ENCODE assay signal across 18 cellular contexts in the genomic region with DNA sequence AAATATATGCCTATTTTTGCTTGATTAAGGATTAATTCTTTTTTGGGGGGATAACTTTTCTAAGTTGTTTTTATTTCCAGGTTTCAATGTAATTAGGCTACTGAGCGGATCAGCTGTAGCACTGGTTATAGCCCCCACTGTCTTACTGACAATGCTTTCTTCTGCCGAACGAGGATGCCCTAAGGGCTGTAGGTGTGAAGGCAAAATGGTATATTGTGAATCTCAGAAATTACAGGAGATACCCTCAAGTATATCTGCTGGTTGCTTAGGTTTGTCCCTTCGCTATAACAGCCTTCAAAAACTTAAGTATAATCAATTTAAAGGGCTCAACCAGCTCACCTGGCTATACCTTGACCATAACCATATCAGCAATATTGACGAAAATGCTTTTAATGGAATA. TPM values are rescaled to one million over a fixed set of nuclear protein-coding genes. Genes with fewer than 3 reads are reported as not detected.
DNase-seq lines count a peak whose midpoint lies in the region; TF ChIP-seq lines count a peak whose summit lies in the region.
"Had no signal": no experiment of that assay in that cellular context is flagged by ENCODE, and none has a peak within 500 bp of the region (broad histone marks: within the 10 kb centered on the region; RNA-seq: fewer than 3 reads in every experiment).

No MANE protein-coding gene starts in this region.

- H3K4me2 ChIP-seq in osteoblast (ENCODE audit: insufficient read depth, low read length): no peak overlapping the region

- H3K27me3 Mint-ChIP-seq in brain: peaks cover 9% of the 10 kb centered on the region

- peaks cover 55% of the 10 kb centered on the region for H3K4me1 Mint-ChIP-seq in brain

- H3K4me3 Mint-ChIP-seq in brain: peak overlapping the region; percentile 87 to 92 (median 89)

- H3K4me3 ChIP-seq in iPS-18a (ENCODE audit: low read length): peak overlapping the region; percentile 57
- H3K4me3 ChIP-seq in osteoblast (ENCODE audit: insufficient read depth, low read length): no peak overlapping the region

- in situ Hi-C loops in G401 (cut with HindIII; ENCODE audit: low sequenced_read_pairs): no loop called here

- DNase-seq in G401 (ENCODE audit: low spot score): peak; percentile 67
- DNase-seq in osteoblast (ENCODE audit: insufficient read length, low spot score, missing footprints): peak; percentile 34
- no peak for DNase-seq in NCI-H774 (lab: John Stamatoyannopoulos, UW)
- DNase-seq in SW480 (ENCODE audit: low spot score): no peak
- DNase-seq in DMS153 treated with DMSO at 0.1 percent for 48 hours (lab: John Stamatoyannopoulos, UW; ENCODE audit: unreplicated experiment): no peak
- DNase-seq in HK-2 (ENCODE audit: unreplicated experiment): no peak
- DNase-seq: AML-193, GF-D8, NCI-H1105, NCI-H510A, NCI-H748 treated with DMSO at 0.1 percent for 48 hours, OCI-M1, Right ventricle myocardium superior had no signal

- H3K27me3 ChIP-seq in iPS-18a (ENCODE audit: control insufficient read depth, insufficient read depth, low read length) (peaks cover 42% of the 10 kb centered on the region), osteoblast (ENCODE audit: insufficient read depth, low read length) (peaks cover 10% of the 10 kb centered on the region)

- no peaks in the 10 kb centered on the region for H3K9me3 Mint-ChIP-seq in brain

- H3K27ac ChIP-seq in iPS-18a (ENCODE audit: low read length): no peak overlapping the region
- no peak overlapping the region for H3K27ac ChIP-seq in osteoblast (ENCODE audit: low read depth, low read length)
- H3K27ac ChIP-seq: 22Rv1, C4-2B had no signal

- H3K9me3 ChIP-seq in iPS-18a (ENCODE audit: control insufficient read depth, low read depth, low read length) (no peaks in the 10 kb centered on the region), osteoblast (ENCODE audit: low read depth, low read length) (no peaks in the 10 kb centered on the region)

- no peaks in the 10 kb centered on the region for H3K79me2 ChIP-seq in osteoblast (ENCODE audit: insufficient read depth, low read length)

- TF ChIP-seq CTCF in brain (conservative IDR thresholded peaks at IDR 0.05) (no peak), osteoblast (IDR thresholded peaks at IDR 0.05; ENCODE audit: extremely low read depth, low read depth, low read length) (no peak)

- peak overlapping the region in 3 of 5 experiments; percentile 20 to 73 (median 67) for H3K27ac Mint-ChIP-seq in brain

- H2AFZ ChIP-seq in osteoblast (ENCODE audit: low read length): no peak overlapping the region

- no peaks in the 10 kb centered on the region for H3K36me3 ChIP-seq in iPS-18a (ENCODE audit: control insufficient read depth, low read depth, low read length)
- H3K36me3 ChIP-seq in osteoblast (ENCODE audit: insufficient read depth, low read length): no peaks in the 10 kb centered on the region

- H4K20me1 ChIP-seq in osteoblast (ENCODE audit: insufficient read depth, low read length): no peaks in the 10 kb centered on the region

- H3K4me1 ChIP-seq in iPS-18a (ENCODE audit: control insufficient read depth, low read depth, low read length): peaks cover 46% of the 10 kb centered on the region
- no peaks in the 10 kb centered on the region for H3K4me1 ChIP-seq in osteoblast (ENCODE audit: insufficient read depth, low read length)

- no peak overlapping the region for H3K9ac ChIP-seq in iPS-18a (ENCODE audit: low read length)

- no peaks in the 10 kb centered on the region for H3K36me3 Mint-ChIP-seq in brain

RNA-seq across cellular contexts. Expression of a gene that starts 1.0 kb away (rescaled TPM):
- not detected in 2 replicates for total RNA-seq in G401 (2014; rRNA removed; shearing (Covaris generic))
- polyA plus RNA-seq in brain (ENCODE audit: insufficient read depth, low read depth, low replicate concordance): 0.85 TPM
- not detected in 2 replicates for total RNA-seq in osteoblast
- total RNA-seq: Daoy, Right ventricle myocardium superior had no signal

Comparison
In these comparisons a context has a peak if more than half of its experiments do, and no peak if none do; other contexts are left out.
1. DNase-seq: peak in G401 (single experiment) and osteoblast (single experiment); none in NCI-H774 (single experiment), SW480 (single experiment), DMS153 treated with DMSO at 0.1 percent for 48 hours (single experiment) and HK-2 (single experiment).